ENCODE assay signal across 9 cellular contexts in the genomic region with DNA sequence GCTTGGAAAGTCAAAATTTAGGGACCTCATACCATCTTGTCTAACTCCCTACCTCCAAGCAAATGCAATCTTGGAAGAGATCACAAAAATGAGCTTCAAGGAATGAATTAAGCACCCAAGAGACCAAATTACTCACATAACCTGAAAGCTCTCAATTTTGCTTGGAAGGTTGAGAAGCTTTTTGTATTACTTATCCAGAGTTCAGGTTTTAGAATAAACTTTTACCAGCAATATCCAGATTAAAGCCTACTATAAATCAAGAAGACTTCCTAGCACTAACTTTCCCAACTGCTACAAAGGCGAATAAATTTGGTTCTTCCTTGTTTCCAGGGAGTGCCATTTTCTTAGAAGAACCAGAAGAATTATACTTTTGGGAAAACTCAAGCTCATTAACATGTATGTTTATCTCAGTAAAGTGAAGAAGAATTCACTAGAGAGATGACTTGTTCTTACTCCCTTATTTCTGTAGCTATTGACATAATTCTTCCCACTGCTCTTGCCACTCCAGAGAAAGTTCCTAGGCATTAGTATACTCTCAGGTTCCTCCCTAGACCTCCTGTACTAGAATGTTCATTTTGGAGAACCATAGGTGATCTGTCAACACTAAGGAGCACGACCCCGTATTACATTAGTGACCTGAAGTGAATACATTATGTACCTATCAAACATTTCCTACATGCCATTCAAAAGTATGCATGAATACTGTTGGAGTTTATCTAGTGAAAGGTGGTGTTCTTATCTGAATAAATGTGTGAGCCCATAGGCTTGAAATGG. TPM values are rescaled to one million over a fixed set of nuclear protein-coding genes. Genes with fewer than 3 reads are reported as not detected.
A peak's percentile ranks its signal among the peaks of the same experiment; 100 is the strongest.
DNase-seq lines count a peak whose midpoint lies in the region; ATAC-seq and TF ChIP-seq lines count a peak whose summit lies in the region.
"Had no signal": no experiment of that assay in that cellular context is flagged by ENCODE, and none has a peak within 500 bp of the region (broad histone marks: within the 10 kb centered on the region; RNA-seq: fewer than 3 reads in every experiment).

No MANE protein-coding gene starts in this region.

- peaks cover 17% of the 10 kb centered on the region for H3K36me3 ChIP-seq in CD8-positive, alpha-beta memory T cell (ENCODE audit: insufficient read depth, low read length)
- H3K36me3 ChIP-seq in OCI-LY7 (ENCODE audit: insufficient read depth, low read length) (peaks cover 78% of the 10 kb centered on the region), endodermal cell (ENCODE audit: control insufficient read depth, insufficient read depth, low read length) (peaks cover 53% of the 10 kb centered on the region), ovary (no peaks in the 10 kb centered on the region)

- peak overlapping the region; percentile 83 for H3K4me2 ChIP-seq in OCI-LY7 (ENCODE audit: low read length)

- peaks cover 66% of the 10 kb centered on the region for H4K20me1 ChIP-seq in OCI-LY7 (ENCODE audit: insufficient read depth, low read length)

- H3K4me3 ChIP-seq in CD8-positive, alpha-beta memory T cell (ENCODE audit: low read length) = peak overlapping the region; percentile 0
- H3K4me3 ChIP-seq in OCI-LY7 (ENCODE audit: low read depth, low read length, poor library complexity, severe bottlenecking) (peak overlapping the region; percentile 98), endodermal cell (ENCODE audit: low read length) (peak overlapping the region; percentile 100), ovary (peak overlapping the region; percentile 86)

- CTCF ChIA-PET in CD8-positive, alpha-beta memory T cell (lab: Charles Lee) = interaction anchor here (0.5 to 1.4 kb wide), 2 partner anchors 9 to 10 kb away, joined by 3 read pairs; no protein-coding TSS in a partner anchor
- CTCF ChIA-PET in OCI-LY7 (lab: Charles Lee; ENCODE audit: unreplicated experiment) = no interaction called here

- intact Hi-C loops in OCI-LY7 (cut with micrococcal nuclease; ENCODE audit: unreplicated experiment) (no loop called here), ovary (cut with DNase I) (no loop called here)

- peak overlapping the region; percentile 94 for H3K9ac ChIP-seq in endodermal cell (ENCODE audit: extremely low read depth, low read length, poor library complexity, severe bottlenecking)

- no peak for TF ChIP-seq CTCF in OCI-LY7 (conservative IDR thresholded peaks at IDR 0.05; ENCODE audit: low read length)
- no peak for TF ChIP-seq CTCF in endodermal cell (conservative IDR thresholded peaks at IDR 0.05)
- no peak for TF ChIP-seq CTCF in ovary (IDR thresholded peaks at IDR 0.05)

- H2AFZ ChIP-seq in OCI-LY7 (ENCODE audit: low read length) = no peak overlapping the region

- H3K4me3 Mint-ChIP-seq in CD8-positive, alpha-beta memory T cell = peak overlapping the region; percentile 92 to 99 (median 95)
- peak overlapping the region; percentile 100 for H3K4me3 Mint-ChIP-seq in endodermal cell

- peaks cover 62% of the 10 kb centered on the region for H3K4me1 ChIP-seq in CD8-positive, alpha-beta memory T cell (ENCODE audit: insufficient read depth, low read length)
- H3K4me1 ChIP-seq in OCI-LY7 (ENCODE audit: insufficient read depth, low read length, poor library complexity, severe bottlenecking) (peaks cover 59% of the 10 kb centered on the region), endodermal cell (ENCODE audit: control insufficient read depth, insufficient read depth, low read length) (peaks cover 5% of the 10 kb centered on the region), ovary (ENCODE audit: insufficient read depth) (no peaks in the 10 kb centered on the region)

- peaks cover 0 to 13% of the 10 kb centered on the region in 2 donors for H3K27me3 Mint-ChIP-seq in CD8-positive, alpha-beta memory T cell
- H3K27me3 Mint-ChIP-seq in endodermal cell (ENCODE audit: insufficient read depth) = peaks cover 3% of the 10 kb centered on the region

- TF ChIP-seq EP300 in ovary (IDR thresholded peaks at IDR 0.05) = no peak

- H3K27me3 ChIP-seq in CD8-positive, alpha-beta memory T cell (ENCODE audit: insufficient read depth, low read length, poor library complexity, severe bottlenecking) = no peaks in the 10 kb centered on the region
- H3K27me3 ChIP-seq in endodermal cell (ENCODE audit: control insufficient read depth, insufficient read depth, low read length, poor library complexity, severe bottlenecking) (no peaks in the 10 kb centered on the region), ovary (no peaks in the 10 kb centered on the region)

- POLR2A ChIA-PET in CD8-positive, alpha-beta memory T cell (lab: Charles Lee) = interaction anchor here (1.2 kb wide), 1 partner anchor 257 kb away, joined by 4 read pairs; no protein-coding TSS in a partner anchor
- POLR2A ChIA-PET in OCI-LY7 (lab: Charles Lee) = interaction anchor here (0.6 to 1.4 kb wide), 7 partner anchors 9 to 255 kb away, joined by 3 to 7 read pairs (median 4); no protein-coding TSS in a partner anchor

- ATAC-seq in GM18505 (IDR thresholded peaks at IDR 0.05; ENCODE audit: unreplicated experiment) = no peak

- peaks cover 83 to 88% (median 88%) of the 10 kb centered on the region in 3 donors for H3K4me1 Mint-ChIP-seq in CD8-positive, alpha-beta memory T cell
- peaks cover 50% of the 10 kb centered on the region for H3K4me1 Mint-ChIP-seq in endodermal cell

- no peaks in the 10 kb centered on the region for H3K9me2 ChIP-seq in OCI-LY7 (ENCODE audit: insufficient read depth, low read length)

- WGBS in endodermal cell (ENCODE audit: insufficient coverage in 1 of 2, insufficient read length in 1 of 2), 2 experiments = 70% methylated on average over 3 of the region's 3 CpGs; no CpG with 5 or more reads in 1 of the 2 experiments
- WGBS in ovary, 3 donors = 6 to 22% (median 14%) methylated on average over 3 of the region's 3 CpGs

- H3K27ac ChIP-seq in CD8-positive, alpha-beta memory T cell (ENCODE audit: low read depth, low read length) = no peak overlapping the region
- H3K27ac ChIP-seq in OCI-LY7 (ENCODE audit: low read depth, low read length, poor library complexity, severe bottlenecking) = no peak overlapping the region
- H3K27ac ChIP-seq in endodermal cell (ENCODE audit: low read depth, low read length) = no peak overlapping the region
- H3K27ac ChIP-seq in ovary = no peak overlapping the region

- H3K9me3 ChIP-seq in CD8-positive, alpha-beta memory T cell (ENCODE audit: low read length) = no peaks in the 10 kb centered on the region
- no peaks in the 10 kb centered on the region for H3K9me3 ChIP-seq in OCI-LY7 (ENCODE audit: low read length)
- no peaks in the 10 kb centered on the region for H3K9me3 ChIP-seq in endodermal cell (ENCODE audit: control insufficient read depth, low read length)
- no peaks in the 10 kb centered on the region for H3K9me3 ChIP-seq in ovary

- DNase-seq in CD8-positive, alpha-beta memory T cell = no peak
- DNase-seq in OCI-LY7 (ENCODE audit: low spot score) = no peak
- no peak for DNase-seq in endodermal cell
- no peak for DNase-seq in ovary
- DNase-seq in NCI-H146 treated with DMSO at 0.1 percent for 48 hours (lab: John Stamatoyannopoulos, UW; ENCODE audit: unreplicated experiment) = no peak
- DNase-seq in NCI-H345 treated with DMSO at 0.1 percent for 48 hours (lab: John Stamatoyannopoulos, UW; ENCODE audit: unreplicated experiment) = no peak
- no peak for DNase-seq in activated gamma-delta T cell (lab: John Stamatoyannopoulos, UW)
- DNase-seq: NCI-H1105 treated with DMSO at 0.1 percent for 48 hours had no signal

- peaks cover 0 to 49% (median 4%) of the 10 kb centered on the region in 3 donors for H3K36me3 Mint-ChIP-seq in CD8-positive, alpha-beta memory T cell
- peaks cover 14% of the 10 kb centered on the region for H3K36me3 Mint-ChIP-seq in endodermal cell (ENCODE audit: low read depth)

- BruUV-seq in OCI-LY7 (replicated peaks; lab: Mats Ljungman, UMichigan) = TSS peak; percentile 37

- TF ChIP-seq POLR2A in ovary (IDR thresholded peaks at IDR 0.05) = no peak
- TF ChIP-seq POLR2A in GM18505 (IDR thresholded peaks at IDR 0.05; ENCODE audit: borderline replicate concordance, extremely low read depth, insufficient read depth, insufficient read length) = no peak

- H3K27ac Mint-ChIP-seq in CD8-positive, alpha-beta memory T cell = peak overlapping the region; percentile 15 to 100 (median 92)
- H3K27ac Mint-ChIP-seq in endodermal cell = no peak overlapping the region

- H3K79me2 ChIP-seq in OCI-LY7 (ENCODE audit: insufficient read depth, low read depth, low read length) = peaks cover 81% of the 10 kb centered on the region

- peaks cover 0 to 10% (median 7%) of the 10 kb centered on the region in 5 donors for H3K9me3 Mint-ChIP-seq in CD8-positive, alpha-beta memory T cell
- no peaks in the 10 kb centered on the region for H3K9me3 Mint-ChIP-seq in endodermal cell

RNA-seq across cellular contexts. Expression of gene CALM2, which starts 3.2 kb away (rescaled TPM):
- total RNA-seq in CD8-positive, alpha-beta memory T cell = 100 to 1,000 TPM; 503 to 527 TPM
- polyA plus RNA-seq in CD8-positive, alpha-beta memory T cell = 815 TPM
- 407 and 572 TPM in 2 replicates for total RNA-seq in OCI-LY7 (2014; rRNA removed; shearing (Covaris generic))
- 562 and 598 TPM in 2 replicates for total RNA-seq in OCI-LY7 (2022)
- total RNA-seq in endodermal cell = 100 to 1,000 TPM; 430 TPM
- polyA plus RNA-seq in endodermal cell (2013, experiment 1 of 2) = 679 TPM
- polyA plus RNA-seq in endodermal cell (2013, experiment 2 of 2) = 697 TPM
- total RNA-seq in ovary = 100 to 1,000 TPM; 324 to 555 (median 519) TPM
- polyA plus RNA-seq in ovary = 100 to 1,000 TPM; 478 to 890 TPM

RNA-seq across cellular contexts. Expression of gene STPG4, which starts 18.0 kb away (rescaled TPM):
- not detected for total RNA-seq in CD8-positive, alpha-beta memory T cell
- polyA plus RNA-seq in CD8-positive, alpha-beta memory T cell = not detected
- 0.08 TPM in 1 of 2 replicates, not detected in the other for total RNA-seq in OCI-LY7 (2014; rRNA removed; shearing (Covaris generic))
- 0.68 and 0.72 TPM in 2 replicates for total RNA-seq in OCI-LY7 (2022)
- total RNA-seq in endodermal cell = under 1 TPM; 0.15 to 0.42 TPM
- polyA plus RNA-seq in endodermal cell (2013, experiment 1 of 2) = not detected
- 0.25 TPM for polyA plus RNA-seq in endodermal cell (2013, experiment 2 of 2)
- under 1 TPM in 1 of 7 donors, not detected in 6; 0.35 TPM for total RNA-seq in ovary
- polyA plus RNA-seq in ovary = under 1 TPM in 1 of 2 donors, not detected in 1; 0.17 TPM

Comparison
In these comparisons a context has a peak if more than half of its experiments do, and no peak if none do; other contexts are left out.
1. H3K4me3 ChIP-seq: peak in every context shown above with its lines; median percentile 100 in endodermal cell; 98 in OCI-LY7; 86 in ovary; 0 in CD8-positive, alpha-beta memory T cell.